8 cellular contexts compared by ENCODE assay signal in genomic region chr7:85914437-85914836, GRCh38.
"Had no signal": no experiment of that assay in that cellular context is flagged by ENCODE, and none has a peak within 500 bp of the region (broad histone marks: within the 10 kb centered on the region; RNA-seq: fewer than 3 reads in every experiment).

No MANE protein-coding gene starts in this region.

- FAIRE-seq: G401.6, GM12878, GM12891, GM12892, GM18507, GM19239 had no signal

- ATAC-seq: GM12878 had no signal

- DNase-seq: GDM1, GF-D8 had no signal

- H3K4me3 ChIP-seq: GM12878 had no signal
